In genomic region chr9:134928796-134929559, GRCh38 we compare ENCODE assay signal across 1 cellular context.
TF ChIP-seq lines count a peak whose summit lies in the region.

No MANE protein-coding gene starts in this region.

TF ChIP-seq in K562, 482 proteins besides CTCF, POLR2A, EP300 and RAD21:
- no peak for TF ChIP-seq THRB (CRISPR knock-in tag; conservative IDR thresholded peaks at IDR 0.05)
- peak; percentile 12; the same call in 1 of the 2 replicates for TF ChIP-seq PKNOX1 (IDR thresholded peaks at IDR 0.05)
